Comparison of ENCODE assay signal across 2 cellular contexts in the genomic region with DNA sequence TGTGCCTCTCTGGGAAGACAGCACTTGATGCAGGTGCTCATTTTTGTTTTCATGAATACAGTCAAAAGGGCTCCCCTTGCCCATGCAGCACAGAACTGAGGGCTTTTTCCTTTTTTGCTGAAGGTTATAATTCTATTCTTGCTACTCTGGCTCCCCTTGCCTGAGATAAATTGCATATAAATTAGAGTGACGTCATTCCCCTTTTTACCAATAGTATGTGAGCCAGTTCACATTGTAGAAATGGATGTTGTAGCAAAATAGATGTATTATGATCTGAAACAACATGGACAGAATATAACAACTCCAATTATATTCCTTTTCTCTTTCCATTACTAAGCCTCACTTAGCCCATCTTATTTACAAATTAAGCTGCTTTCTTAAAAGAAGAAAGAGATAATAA.
TF ChIP-seq lines count a peak whose summit lies in the region.

No MANE protein-coding gene starts in this region.

TF ChIP-seq in HepG2, 621 proteins besides CTCF, POLR2A, EP300 and RAD21:
- TF ChIP-seq TAF1 (CRISPR knock-in tag; IDR thresholded peaks at IDR 0.05) (no peak), RXRA (CRISPR knock-in tag; IDR thresholded peaks at IDR 0.05) (no peak), RFX1 (IDR thresholded peaks at IDR 0.05) (no peak), REL (CRISPR knock-in tag; conservative IDR thresholded peaks at IDR 0.05) (no peak), TCF12 (IDR thresholded peaks at IDR 0.05) (no peak), TCF12 (CRISPR knock-in tag; IDR thresholded peaks at IDR 0.05) (no peak), CREB1 (IDR thresholded peaks at IDR 0.05) (peak; percentile 83), CREB1 (CRISPR knock-in tag; IDR thresholded peaks at IDR 0.05) (no peak), ATF7 (IDR thresholded peaks at IDR 0.05) (peak; percentile 94), ATF7 (CRISPR knock-in tag; IDR thresholded peaks at IDR 0.05) (no peak), NR2F2 (IDR thresholded peaks at IDR 0.05; ENCODE audit: borderline replicate concordance, low read depth) (no peak), BRD4 (CRISPR knock-in tag; IDR thresholded peaks at IDR 0.05) (no peak), PAWR (CRISPR knock-in tag; IDR thresholded peaks at IDR 0.05; ENCODE audit: borderline replicate concordance) (no peak), ZFAT (CRISPR knock-in tag; conservative IDR thresholded peaks at IDR 0.05) (no peak)
- TF ChIP-seq, protein P1, sequence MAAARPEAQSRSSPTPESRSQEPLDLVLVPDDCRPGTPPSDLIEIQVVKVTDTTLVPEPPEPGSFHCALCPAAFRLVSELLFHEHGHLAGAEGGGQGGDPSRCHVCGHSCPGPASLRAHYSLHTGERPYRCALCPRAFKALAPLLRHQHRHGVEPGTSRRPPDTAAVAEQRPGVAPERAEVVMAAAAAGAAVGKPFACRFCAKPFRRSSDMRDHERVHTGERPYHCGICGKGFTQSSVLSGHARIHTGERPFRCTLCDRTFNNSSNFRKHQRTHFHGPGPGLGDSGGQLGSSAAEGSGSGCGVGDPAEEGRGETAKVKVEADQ (CRISPR knock-in tag; IDR thresholded peaks at IDR 0.05; ENCODE audit: borderline replicate concordance): no peak
- TF ChIP-seq, protein P2, sequence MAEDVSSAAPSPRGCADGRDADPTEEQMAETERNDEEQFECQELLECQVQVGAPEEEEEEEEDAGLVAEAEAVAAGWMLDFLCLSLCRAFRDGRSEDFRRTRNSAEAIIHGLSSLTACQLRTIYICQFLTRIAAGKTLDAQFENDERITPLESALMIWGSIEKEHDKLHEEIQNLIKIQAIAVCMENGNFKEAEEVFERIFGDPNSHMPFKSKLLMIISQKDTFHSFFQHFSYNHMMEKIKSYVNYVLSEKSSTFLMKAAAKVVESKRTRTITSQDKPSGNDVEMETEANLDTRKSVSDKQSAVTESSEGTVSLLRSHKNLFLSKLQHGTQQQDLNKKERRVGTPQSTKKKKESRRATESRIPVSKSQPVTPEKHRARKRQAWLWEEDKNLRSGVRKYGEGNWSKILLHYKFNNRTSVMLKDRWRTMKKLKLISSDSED (CRISPR knock-in tag; IDR thresholded peaks at IDR 0.05): no peak
TF ChIP-seq in HepG2: peak in this region for 2.

TF ChIP-seq in K562, 482 proteins besides CTCF, POLR2A, EP300 and RAD21:
- TF ChIP-seq EHMT2 (IDR thresholded peaks at IDR 0.05): no peak
- no peak for TF ChIP-seq ZNF232 (CRISPR knock-in tag; IDR thresholded peaks at IDR 0.05)
- no peak for TF ChIP-seq CBFB (CRISPR knock-in tag; IDR thresholded peaks at IDR 0.05)
- peak; percentile 68; the same call in 1 of the 2 replicates for TF ChIP-seq ATF7 (IDR thresholded peaks at IDR 0.05)
- TF ChIP-seq TRIM28 (IDR thresholded peaks at IDR 0.05): no peak
- no peak for TF ChIP-seq EP400 (IDR thresholded peaks at IDR 0.05)
- no peak for TF ChIP-seq ZNF316 (IDR thresholded peaks at IDR 0.05)
- TF ChIP-seq, protein P3, sequence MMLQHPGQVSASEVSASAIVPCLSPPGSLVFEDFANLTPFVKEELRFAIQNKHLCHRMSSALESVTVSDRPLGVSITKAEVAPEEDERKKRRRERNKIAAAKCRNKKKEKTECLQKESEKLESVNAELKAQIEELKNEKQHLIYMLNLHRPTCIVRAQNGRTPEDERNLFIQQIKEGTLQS (IDR thresholded peaks at IDR 0.05): peak; percentile 72
- TF ChIP-seq, protein P3 (CRISPR knock-in tag; conservative IDR thresholded peaks at IDR 0.05): no peak
- no peak for TF ChIP-seq ZNF263 (CRISPR knock-in tag; IDR thresholded peaks at IDR 0.05; ENCODE audit: borderline replicate concordance)
- TF ChIP-seq SIN3A (IDR thresholded peaks at IDR 0.05; ENCODE audit: borderline replicate concordance in 2 of 2, control insufficient read depth in 1 of 2, low read depth in 2 of 2, low read length in 2 of 2): no peak
- TF ChIP-seq BACH1 (tag; IDR thresholded peaks at IDR 0.05): no peak
- no peak for TF ChIP-seq MCM5 (IDR thresholded peaks at IDR 0.05; ENCODE audit: low read depth)
